Comparison of ENCODE assay signal across 8 cellular contexts in the genomic region with DNA sequence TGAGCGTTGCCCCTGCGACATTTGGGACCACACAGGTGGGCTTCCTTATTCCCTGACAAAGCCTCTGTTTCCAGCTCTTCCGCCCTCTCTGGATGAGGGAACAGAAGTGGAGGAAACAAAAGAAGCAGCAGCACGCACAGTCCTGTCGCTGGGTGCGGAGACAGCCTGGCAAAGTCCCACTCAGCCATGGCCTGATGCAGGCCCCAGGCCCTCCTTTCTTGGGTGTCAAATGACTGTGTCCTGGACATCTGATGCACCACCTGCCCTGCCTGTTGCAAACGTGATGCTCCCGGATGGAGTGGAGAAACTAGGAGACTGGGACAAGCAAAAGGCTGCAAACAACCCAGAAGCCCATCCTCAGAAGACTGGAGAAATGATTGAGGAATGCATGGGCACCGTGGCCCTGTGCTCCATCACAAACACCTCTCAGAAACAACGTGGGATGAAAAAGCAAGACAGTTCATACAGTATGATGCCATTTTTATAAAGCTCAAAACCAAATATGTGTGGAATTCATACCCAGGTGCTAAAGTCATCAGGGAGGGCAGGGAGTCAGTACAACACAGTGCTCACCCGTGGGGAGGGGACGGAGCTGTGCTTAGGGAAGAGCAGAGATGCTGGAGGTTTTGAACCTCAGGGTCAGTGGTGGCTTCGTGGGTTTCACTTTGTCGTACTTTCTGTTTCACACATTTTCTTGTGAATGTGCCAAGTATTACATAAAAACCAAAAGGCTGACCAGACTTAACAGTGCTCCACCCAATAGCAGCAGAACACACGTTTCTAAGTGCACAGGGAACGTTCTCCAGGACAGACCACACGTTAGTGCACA. TPM values are rescaled to one million over a fixed set of nuclear protein-coding genes. Genes with fewer than 3 reads are reported as not detected.
DNase-seq lines count a peak whose midpoint lies in the region; ATAC-seq and TF ChIP-seq lines count a peak whose summit lies in the region.

No MANE protein-coding gene starts in this region.

- H3K9me3 ChIP-seq in H9 (ENCODE audit: control insufficient read depth, low read depth, low read length) = no peaks in the 10 kb centered on the region

- no peak overlapping the region for H4K5ac ChIP-seq in H9 (ENCODE audit: insufficient read length, low read depth, low read length)

- H3K27ac ChIP-seq in H9 (ENCODE audit: insufficient read length, low read depth, low read length) (no peak overlapping the region), dorsolateral prefrontal cortex (peak overlapping the region; percentile 78 to 99 (median 95))

- no peak overlapping the region for H4K8ac ChIP-seq in H9 (replicated peaks; ENCODE audit: insufficient read length, low read depth, low read length)

- H3K4me1 ChIP-seq in H9 (ENCODE audit: insufficient read depth, low read length) = no peaks in the 10 kb centered on the region

- no peak overlapping the region for H2BK120ac ChIP-seq in H9 (ENCODE audit: low read depth, low read length, poor library complexity, severe bottlenecking)

- no peak overlapping the region for H2BK20ac ChIP-seq in H9 (ENCODE audit: low read depth, low read length, poor library complexity, severe bottlenecking)

- peak overlapping the region in 4 of 59 donors; percentile 5 to 27 (median 16) for H3K4me3 ChIP-seq in dorsolateral prefrontal cortex

- H3K79me1 ChIP-seq in H9 (ENCODE audit: insufficient read depth, low read depth, low read length, poor library complexity, severe bottlenecking) = no peaks in the 10 kb centered on the region

- no peak overlapping the region for H4K91ac ChIP-seq in H9 (ENCODE audit: insufficient read length, low read depth, low read length)

- H3K9me3 Mint-ChIP-seq in H9 = peaks cover 0 to 4% of the 10 kb centered on the region in 2 experiments; a peak in 1 of 5 replicates
- no peaks in the 10 kb centered on the region for H3K9me3 Mint-ChIP-seq in nephron progenitor cell

- no peaks in the 10 kb centered on the region for H3K27me3 ChIP-seq in H9 (ENCODE audit: insufficient read depth, low read length)
- no peaks in the 10 kb centered on the region for H3K27me3 ChIP-seq in dorsolateral prefrontal cortex

- no peak overlapping the region for H3T11ph ChIP-seq in H9 (ENCODE audit: low read length)

- H3K23ac ChIP-seq in H9 (ENCODE audit: insufficient read length, low read depth, low read length) = no peak overlapping the region

- H3K4me1 Mint-ChIP-seq in H9 (peaks cover 11 to 16% of the 10 kb centered on the region in 2 experiments), nephron progenitor cell (peaks cover 46% of the 10 kb centered on the region)

- peak overlapping the region in 2 of 3 experiments; percentile 25 to 81; a peak in 4 of 7 replicates for H3K27ac Mint-ChIP-seq in H9
- peak overlapping the region; percentile 93 for H3K27ac Mint-ChIP-seq in nephron progenitor cell

- H2AK5ac ChIP-seq in H9 (ENCODE audit: insufficient read length, low read length) = no peak overlapping the region

- DNase-seq in H9 (no peak), NCI-H460 (ENCODE audit: extremely low read depth, low read depth) (peak; percentile 35), dorsolateral prefrontal cortex (no peak), nephron progenitor cell (no peak), UCSD-AML1 (lab: John Stamatoyannopoulos, UW; ENCODE audit: unreplicated experiment) (no peak), hippocampal formation (lab: John Stamatoyannopoulos, UW) (no peak), NCI-H2107 (lab: John Stamatoyannopoulos, UW) (no peak)

- WGBS in H9 (ENCODE audit: extremely low coverage, insufficient read length, low lambda C conversion rate) = no CpG with 5 or more reads among the region's 17 CpGs

- H3K18ac ChIP-seq in H9 (ENCODE audit: insufficient read length, low read depth, low read length) = no peak overlapping the region

- H2BK12ac ChIP-seq in H9 (ENCODE audit: insufficient read length, low read depth, low read length) = no peak overlapping the region

- intact Hi-C loops in dorsolateral prefrontal cortex (cut with DNase I) = loop anchor here (2.0 to 10.0 kb wide), 2 partner anchors 27 to 155 kb away; a partner anchor contains a TSS

- H3K56ac ChIP-seq in H9 (ENCODE audit: insufficient read length, low read depth, low read length) = no peak overlapping the region

- TF ChIP-seq CTCF in H9 (conservative IDR thresholded peaks at IDR 0.05) (no peak), dorsolateral prefrontal cortex (IDR thresholded peaks at IDR 0.05 in 54 of 56, conservative IDR thresholded peaks at IDR 0.05 in 2 of 56; ENCODE audit: low read depth in 1 of 56, partially characterized antibody in 56 of 56) (no peak), nephron progenitor cell (IDR thresholded peaks at IDR 0.05) (no peak)

- no peak overlapping the region for H3K4me3 Mint-ChIP-seq in H9
- H3K4me3 Mint-ChIP-seq in nephron progenitor cell = peak overlapping the region; percentile 9

- H4K20me1 ChIP-seq in H9 (ENCODE audit: control insufficient read depth, insufficient read depth, insufficient read length) = no peaks in the 10 kb centered on the region

- H2BK15ac ChIP-seq in H9 (ENCODE audit: low read depth, low read length) = no peak overlapping the region

- H3K27me3 Mint-ChIP-seq in H9 (ENCODE audit: low read depth) = peaks cover 4% of the 10 kb centered on the region
- peaks cover 16% of the 10 kb centered on the region for H3K27me3 Mint-ChIP-seq in nephron progenitor cell (ENCODE audit: low read depth, poor library complexity)

- no peaks in the 10 kb centered on the region for H3K23me2 ChIP-seq in H9 (ENCODE audit: insufficient read length, low read depth, low read length, poor library complexity, severe bottlenecking)

- no peak overlapping the region for H2AFZ ChIP-seq in H9 (ENCODE audit: low read length)

- no peak overlapping the region for H3K9ac ChIP-seq in H9 (ENCODE audit: extremely low read depth, insufficient read length, low read length)

- no peaks in the 10 kb centered on the region for H3K79me2 ChIP-seq in H9 (ENCODE audit: insufficient read depth, low read length)

- no peak overlapping the region for H3K4me2 ChIP-seq in H9 (ENCODE audit: insufficient read depth, insufficient read length, low read length)

- H3K36me3 Mint-ChIP-seq in H9 (ENCODE audit: insufficient read depth in 1 of 3, low read depth in 3 of 3) (peaks cover 15 to 47% (median 45%) of the 10 kb centered on the region in 3 experiments; a peak in 6 of 7 replicates), nephron progenitor cell (ENCODE audit: low read depth) (peaks cover 28% of the 10 kb centered on the region)

- no peak overlapping the region for H3K14ac ChIP-seq in H9 (ENCODE audit: insufficient read depth, low read length)

- ATAC-seq in GM18517 (IDR thresholded peaks at IDR 0.05; ENCODE audit: unreplicated experiment) = peak; percentile 83

- no peak overlapping the region for H2BK5ac ChIP-seq in H9 (ENCODE audit: insufficient read length, low read length)

- H3K4ac ChIP-seq in H9 (ENCODE audit: low read depth, low read length) = no peak overlapping the region

RNA-seq across cellular contexts. Expression of a gene that starts 20.9 kb away (rescaled TPM):
- 71.8 and 72.9 TPM in 2 replicates for total RNA-seq in H9 (2021)
- 20.9 and 21.0 TPM in 2 replicates for total RNA-seq in NCI-H460 (2014; rRNA removed; shearing (Covaris generic))
- polyA plus RNA-seq in NCI-H460 (2014; cell fraction: nucleus; rRNA removed) = 42.5 and 55.2 TPM in 2 replicates
- 100 to 1,000 TPM; 106 to 231 (median 160) TPM for total RNA-seq in dorsolateral prefrontal cortex

RNA-seq across cellular contexts. Expression of a gene that starts 26.9 kb away (rescaled TPM):
- total RNA-seq in H9 (2021) = 2,409 and 2,440 TPM in 2 replicates
- total RNA-seq in NCI-H460 (2014; rRNA removed; shearing (Covaris generic)) = 4,126 and 4,272 TPM in 2 replicates
- polyA plus RNA-seq in NCI-H460 (2014; cell fraction: nucleus; rRNA removed) = 2,201 and 4,057 TPM in 2 replicates
- 1,000 to 10,000 TPM in 90 of 120 experiments, 100 to 1,000 TPM in 30; 527 to 1,424 (median 1,151) TPM for total RNA-seq in dorsolateral prefrontal cortex
